In genomic region chr13:113629814-113630213, GRCh38 we compare ENCODE assay signal across 1 cellular context.
TF ChIP-seq lines count a peak whose summit lies in the region.

No MANE protein-coding gene starts in this region.

TF ChIP-seq in HepG2, 621 proteins besides CTCF, POLR2A, EP300 and RAD21:
- TF ChIP-seq ARNT2 (CRISPR knock-in tag; IDR thresholded peaks at IDR 0.05; ENCODE audit: low read depth) = no peak
- no peak for TF ChIP-seq RARG (CRISPR knock-in tag; IDR thresholded peaks at IDR 0.05; ENCODE audit: low read depth)
- no peak for TF ChIP-seq TRAFD1 (CRISPR knock-in tag; IDR thresholded peaks at IDR 0.05; ENCODE audit: borderline replicate concordance)
- TF ChIP-seq ZNF337 (CRISPR knock-in tag; IDR thresholded peaks at IDR 0.05; ENCODE audit: borderline replicate concordance, low read depth) = no peak
- no peak for TF ChIP-seq ZBTB8A (CRISPR knock-in tag; IDR thresholded peaks at IDR 0.05; ENCODE audit: borderline replicate concordance, low read depth)
- TF ChIP-seq, protein P1, sequence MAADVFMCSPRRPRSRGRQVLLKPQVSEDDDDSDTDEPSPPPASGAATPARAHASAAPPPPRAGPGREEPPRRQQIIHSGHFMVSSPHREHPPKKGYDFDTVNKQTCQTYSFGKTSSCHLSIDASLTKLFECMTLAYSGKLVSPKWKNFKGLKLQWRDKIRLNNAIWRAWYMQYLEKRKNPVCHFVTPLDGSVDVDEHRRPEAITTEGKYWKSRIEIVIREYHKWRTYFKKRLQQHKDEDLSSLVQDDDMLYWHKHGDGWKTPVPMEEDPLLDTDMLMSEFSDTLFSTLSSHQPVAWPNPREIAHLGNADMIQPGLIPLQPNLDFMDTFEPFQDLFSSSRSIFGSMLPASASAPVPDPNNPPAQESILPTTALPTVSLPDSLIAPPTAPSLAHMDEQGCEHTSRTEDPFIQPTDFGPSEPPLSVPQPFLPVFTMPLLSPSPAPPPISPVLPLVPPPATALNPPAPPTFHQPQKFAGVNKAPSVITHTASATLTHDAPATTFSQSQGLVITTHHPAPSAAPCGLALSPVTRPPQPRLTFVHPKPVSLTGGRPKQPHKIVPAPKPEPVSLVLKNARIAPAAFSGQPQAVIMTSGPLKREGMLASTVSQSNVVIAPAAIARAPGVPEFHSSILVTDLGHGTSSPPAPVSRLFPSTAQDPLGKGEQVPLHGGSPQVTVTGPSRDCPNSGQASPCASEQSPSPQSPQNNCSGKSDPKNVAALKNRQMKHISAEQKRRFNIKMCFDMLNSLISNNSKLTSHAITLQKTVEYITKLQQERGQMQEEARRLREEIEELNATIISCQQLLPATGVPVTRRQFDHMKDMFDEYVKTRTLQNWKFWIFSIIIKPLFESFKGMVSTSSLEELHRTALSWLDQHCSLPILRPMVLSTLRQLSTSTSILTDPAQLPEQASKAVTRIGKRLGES (CRISPR knock-in tag; IDR thresholded peaks at IDR 0.05; ENCODE audit: borderline replicate concordance) = no peak
- no peak for TF ChIP-seq ZSCAN30 (CRISPR knock-in tag; IDR thresholded peaks at IDR 0.05)
- TF ChIP-seq DRAP1 (CRISPR knock-in tag; IDR thresholded peaks at IDR 0.05) = no peak
- no peak for TF ChIP-seq KDM2A (CRISPR knock-in tag; IDR thresholded peaks at IDR 0.05; ENCODE audit: borderline replicate concordance, low read depth)
- TF ChIP-seq, protein P2, sequence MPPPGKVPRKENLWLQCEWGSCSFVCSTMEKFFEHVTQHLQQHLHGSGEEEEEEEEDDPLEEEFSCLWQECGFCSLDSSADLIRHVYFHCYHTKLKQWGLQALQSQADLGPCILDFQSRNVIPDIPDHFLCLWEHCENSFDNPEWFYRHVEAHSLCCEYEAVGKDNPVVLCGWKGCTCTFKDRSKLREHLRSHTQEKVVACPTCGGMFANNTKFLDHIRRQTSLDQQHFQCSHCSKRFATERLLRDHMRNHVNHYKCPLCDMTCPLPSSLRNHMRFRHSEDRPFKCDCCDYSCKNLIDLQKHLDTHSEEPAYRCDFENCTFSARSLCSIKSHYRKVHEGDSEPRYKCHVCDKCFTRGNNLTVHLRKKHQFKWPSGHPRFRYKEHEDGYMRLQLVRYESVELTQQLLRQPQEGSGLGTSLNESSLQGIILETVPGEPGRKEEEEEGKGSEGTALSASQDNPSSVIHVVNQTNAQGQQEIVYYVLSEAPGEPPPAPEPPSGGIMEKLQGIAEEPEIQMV (CRISPR knock-in tag; IDR thresholded peaks at IDR 0.05; ENCODE audit: low read depth) = no peak
- TF ChIP-seq MAFK (conservative IDR thresholded peaks at IDR 0.05 in 1 of 2, IDR thresholded peaks at IDR 0.05 in 1 of 2; ENCODE audit: low read length in 2 of 2) = no peak
TF ChIP-seq in HepG2: peak in this region for 0.
